Comparison of ENCODE assay signal across 16 cellular contexts in the genomic region with DNA sequence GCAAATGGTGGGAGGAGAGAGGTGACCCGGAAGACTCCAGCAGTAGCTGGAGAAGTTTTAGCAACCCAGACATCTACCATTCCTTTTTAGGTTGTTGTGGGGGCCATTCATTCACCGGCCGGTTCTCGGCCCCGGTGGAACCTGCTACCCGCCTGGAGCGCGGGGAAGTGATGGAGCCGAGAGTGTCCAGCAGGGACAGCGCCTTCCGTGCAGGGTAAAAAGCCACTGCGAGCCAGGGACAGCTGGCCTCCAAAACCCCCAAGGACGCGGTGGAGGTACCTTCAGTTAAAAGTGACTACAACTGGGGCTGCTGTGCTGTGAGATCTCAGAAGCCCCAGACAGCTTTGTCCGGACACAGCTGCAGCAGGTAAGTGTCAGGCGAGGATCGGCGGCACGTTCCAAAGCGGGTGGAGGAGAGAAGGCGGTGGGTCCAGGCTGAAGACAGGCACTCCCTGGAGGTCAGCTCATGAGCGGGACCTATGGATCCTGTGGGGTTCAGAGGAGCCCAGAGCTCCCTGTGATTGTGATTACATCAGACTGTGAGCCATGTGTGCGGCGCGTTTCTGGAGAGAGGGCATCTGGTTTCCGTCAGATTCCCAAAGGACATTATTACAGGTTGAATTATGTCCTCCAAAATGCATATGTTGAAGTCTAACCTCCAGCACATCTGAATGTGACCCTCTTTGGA.
DNase-seq lines count a peak whose midpoint lies in the region; ATAC-seq and TF ChIP-seq lines count a peak whose summit lies in the region.
"Had no signal": no experiment of that assay in that cellular context is flagged by ENCODE, and none has a peak within 500 bp of the region (broad histone marks: within the 10 kb centered on the region; RNA-seq: fewer than 3 reads in every experiment).

No MANE protein-coding gene starts in this region.

- H4K91ac ChIP-seq in mesenchymal stem cell (ENCODE audit: low read length): no peak overlapping the region

- no peak overlapping the region for H4K8ac ChIP-seq in mesenchymal stem cell (ENCODE audit: low read length)

- intact Hi-C loops in Right ventricle myocardium superior (cut with DNase I): no loop called here

- H3K36me3 ChIP-seq in right atrium auricular region (no peaks in the 10 kb centered on the region), mesenchymal stem cell (ENCODE audit: control insufficient read depth in 1 of 2, insufficient read depth in 2 of 2, low read depth in 1 of 2, low read length in 2 of 2) (no peaks in the 10 kb centered on the region)

- H3K4me1 Mint-ChIP-seq in T-helper 17 cell (peaks cover 3% of the 10 kb centered on the region), type B pancreatic cell (ENCODE audit: unreplicated experiment) (peaks cover 39% of the 10 kb centered on the region)
- H3K4me1 Mint-ChIP-seq: CD4-positive, CD25-positive, alpha-beta regulatory T cell had no signal

- H2BK5ac ChIP-seq in mesenchymal stem cell (ENCODE audit: low read depth, low read length, poor library complexity, severe bottlenecking): no peak overlapping the region

- no peak overlapping the region for H3K4ac ChIP-seq in mesenchymal stem cell (ENCODE audit: low read depth in 1 of 2, low read length in 2 of 2)

- no peaks in the 10 kb centered on the region for H3K9me3 ChIP-seq in right atrium auricular region
- H3K9me3 ChIP-seq in T-helper 17 cell (ENCODE audit: control insufficient read depth, low read length, poor library complexity, severe bottlenecking): no peaks in the 10 kb centered on the region
- H3K9me3 ChIP-seq in mesenchymal stem cell (ENCODE audit: control insufficient read depth, low read length): no peaks in the 10 kb centered on the region
- H3K9me3 ChIP-seq: A549 had no signal

- no peaks in the 10 kb centered on the region for H3K4me1 ChIP-seq in right atrium auricular region
- no peaks in the 10 kb centered on the region for H3K4me1 ChIP-seq in mesenchymal stem cell (ENCODE audit: control insufficient read depth, insufficient read depth, low read depth, low read length)
- H3K4me1 ChIP-seq: A549 had no signal

- DNase-seq in right atrium auricular region (ENCODE audit: low spot score): peak; percentile 50
- DNase-seq in Right ventricle myocardium superior: no peak
- no peak for DNase-seq in T-helper 17 cell
- DNase-seq in left lobe of liver (ENCODE audit: low spot score): peak; percentile 31
- DNase-seq in type B pancreatic cell (ENCODE audit: extremely low spot score, unreplicated experiment): no peak
- DNase-seq in mesenchymal stem cell: no peak
- DNase-seq in GM20000 (ENCODE audit: low spot score): no peak
- DNase-seq: CD4-positive, CD25-positive, alpha-beta regulatory T cell; H9; NCI-H1417; NCI-H2029 treated with DMSO at 0.1 percent for 48 hours; NCI-H510A treated with DMSO at 0.1 percent for 48 hours; SHP77 treated with DMSO at 0.1 percent for 48 hours had no signal

- no peak overlapping the region for H3K14ac ChIP-seq in mesenchymal stem cell (ENCODE audit: low read length in 2 of 2)

- WGBS in mesenchymal stem cell: 80% methylated on average over 25 of the region's 26 CpGs

- H3K27me3 Mint-ChIP-seq in T-helper 17 cell (peaks cover 49% of the 10 kb centered on the region), type B pancreatic cell (peaks cover 11% of the 10 kb centered on the region)

- no peak overlapping the region for H2BK120ac ChIP-seq in mesenchymal stem cell (ENCODE audit: low read depth, low read length)

- H3K4me3 Mint-ChIP-seq in T-helper 17 cell: peak overlapping the region; percentile 25
- H3K4me3 Mint-ChIP-seq in type B pancreatic cell: peak overlapping the region; percentile 56
- H3K4me3 Mint-ChIP-seq: CD4-positive, CD25-positive, alpha-beta regulatory T cell; H9 had no signal

- H3K4me2 ChIP-seq in mesenchymal stem cell (ENCODE audit: low read length, poor library complexity, severe bottlenecking): no peak overlapping the region
- H3K4me2 ChIP-seq: A549 had no signal

- no peak overlapping the region for H3K23ac ChIP-seq in mesenchymal stem cell (ENCODE audit: low read length in 2 of 2)

- H3K36me3 Mint-ChIP-seq in T-helper 17 cell (ENCODE audit: low read depth) (peaks cover 5% of the 10 kb centered on the region), type B pancreatic cell (no peaks in the 10 kb centered on the region)
- H3K36me3 Mint-ChIP-seq: CD4-positive, CD25-positive, alpha-beta regulatory T cell had no signal

- H2AFZ ChIP-seq in mesenchymal stem cell (ENCODE audit: low read depth, low read length): no peak overlapping the region

- no peak for TF ChIP-seq CTCF in right atrium auricular region (IDR thresholded peaks at IDR 0.05)
- TF ChIP-seq CTCF in type B pancreatic cell (conservative IDR thresholded peaks at IDR 0.05): no peak
- no peak for TF ChIP-seq CTCF in GM20000 (IDR thresholded peaks at IDR 0.05; ENCODE audit: extremely low read depth, missing control alignments)

- H3K27ac Mint-ChIP-seq in T-helper 17 cell (no peak overlapping the region), type B pancreatic cell (peak overlapping the region; percentile 33)
- H3K27ac Mint-ChIP-seq: CD4-positive, CD25-positive, alpha-beta regulatory T cell; H9 had no signal

- H3K18ac ChIP-seq in mesenchymal stem cell (ENCODE audit: low read depth in 1 of 2, low read length in 2 of 2): no peak overlapping the region

- H2BK15ac ChIP-seq in mesenchymal stem cell (ENCODE audit: low read depth, poor library complexity, severe bottlenecking): no peak overlapping the region

- H3K9me3 Mint-ChIP-seq in type B pancreatic cell: peaks cover 7% of the 10 kb centered on the region

- no peak overlapping the region for H3K9ac ChIP-seq in mesenchymal stem cell (ENCODE audit: low read length)

- no peaks in the 10 kb centered on the region for H3K79me1 ChIP-seq in mesenchymal stem cell (replicated peaks; ENCODE audit: low read length, poor library complexity, severe bottlenecking)

- no peak for ATAC-seq in Right ventricle myocardium superior (ENCODE audit: poor library complexity)
- ATAC-seq in T-helper 17 cell: no peak
- no peak for ATAC-seq in left lobe of liver
- ATAC-seq in GM18520 (IDR thresholded peaks at IDR 0.05; ENCODE audit: unreplicated experiment): no peak
- ATAC-seq: A549 had no signal

- no peak overlapping the region for H3K27ac ChIP-seq in right atrium auricular region
- H3K27ac ChIP-seq in mesenchymal stem cell (ENCODE audit: low read length, poor library complexity, severe bottlenecking): no peak overlapping the region
- H3K27ac ChIP-seq: A549, HL-60 had no signal

- no peak overlapping the region for H3K4me3 ChIP-seq in right atrium auricular region
- H3K4me3 ChIP-seq in mesenchymal stem cell (ENCODE audit: insufficient read depth in 1 of 2, low read depth in 1 of 2, low read length in 2 of 2): no peak overlapping the region
- H3K4me3 ChIP-seq: A549 had no signal

- no peak overlapping the region for H2AK5ac ChIP-seq in mesenchymal stem cell (ENCODE audit: low read length, severe bottlenecking)

- no peak overlapping the region for H2BK12ac ChIP-seq in mesenchymal stem cell (ENCODE audit: low read length in 2 of 2)

- H3K27me3 ChIP-seq in right atrium auricular region (no peaks in the 10 kb centered on the region), mesenchymal stem cell (ENCODE audit: control insufficient read depth in 1 of 2, insufficient read depth in 1 of 2, low read length in 2 of 2) (peaks cover 0 to 5% of the 10 kb centered on the region in 2 experiments)

Comparison
In these comparisons a context has a peak if more than half of its experiments do, and no peak if none do; other contexts are left out.
1. DNase-seq: peak in right atrium auricular region (single experiment) and left lobe of liver (single experiment); none in Right ventricle myocardium superior (single experiment), T-helper 17 cell (0 of 3), type B pancreatic cell (single experiment), mesenchymal stem cell (single experiment) and GM20000 (single experiment).